Comparison of ENCODE assay signal across 1 cellular context in the genomic region with DNA sequence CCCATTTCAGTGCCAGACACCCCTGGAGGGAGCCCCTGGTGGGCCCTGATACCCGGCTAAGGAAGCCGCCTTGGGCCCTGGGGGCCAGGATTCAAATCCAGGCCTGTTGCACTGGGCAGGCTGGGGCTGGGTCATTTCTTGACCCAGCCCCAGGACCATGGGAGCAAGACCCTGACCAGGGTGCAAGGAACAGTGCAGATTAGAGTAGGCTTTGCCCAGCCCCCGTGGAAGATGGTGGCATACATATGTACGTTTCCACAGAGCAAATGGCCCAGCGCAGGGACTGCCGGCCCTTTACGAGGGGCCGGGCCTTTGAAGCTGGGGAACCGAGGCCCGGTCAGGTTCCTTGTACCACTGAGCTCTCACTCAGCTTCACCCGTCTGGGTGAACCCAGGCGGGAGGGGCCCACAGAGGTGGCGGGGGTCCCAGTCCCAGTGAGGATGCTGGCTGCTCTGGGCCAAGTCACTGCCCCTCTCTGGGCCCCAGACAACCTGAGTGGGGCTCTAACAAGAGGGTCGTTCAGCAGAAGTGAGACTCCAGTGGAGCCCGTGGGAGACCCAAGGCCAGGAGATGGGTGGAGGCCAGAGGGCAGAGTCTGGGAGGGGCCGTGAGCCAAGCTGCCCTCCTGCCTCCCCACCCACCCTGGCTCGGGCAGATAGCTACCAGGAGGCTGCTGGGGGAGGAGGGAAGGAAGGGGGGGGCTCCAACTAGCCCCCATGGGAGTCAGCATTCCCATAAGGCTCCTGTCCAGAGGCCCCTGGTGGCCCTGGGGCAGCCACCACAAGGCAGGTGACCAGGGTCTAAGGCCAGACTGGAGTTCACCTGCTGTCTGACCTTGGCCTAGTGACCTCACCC.
TF ChIP-seq lines count a peak whose summit lies in the region.

No MANE protein-coding gene starts in this region.

TF ChIP-seq in HepG2, 621 proteins besides CTCF, POLR2A, EP300 and RAD21 (continued from another document):
- TF ChIP-seq KLF15 (CRISPR knock-in tag; IDR thresholded peaks at IDR 0.05; ENCODE audit: borderline replicate concordance) (no peak), GFI1 (CRISPR knock-in tag; IDR thresholded peaks at IDR 0.05; ENCODE audit: borderline replicate concordance) (no peak), PCBP1 (IDR thresholded peaks at IDR 0.05; ENCODE audit: borderline replicate concordance, low read depth, low read length) (0 out of 2 replicates have a peak, but pooled peaks have one; percentile 15), MED1 (CRISPR knock-in tag; IDR thresholded peaks at IDR 0.05) (no peak; the same call in 1 of the 2 replicates), ZNF274 (CRISPR knock-in tag; IDR thresholded peaks at IDR 0.05) (0 out of 2 replicates have a peak, but pooled peaks have one; percentile 49), CREM (IDR thresholded peaks at IDR 0.05) (no peak), CREM (CRISPR knock-in tag; IDR thresholded peaks at IDR 0.05) (no peak), SKI (IDR thresholded peaks at IDR 0.05; ENCODE audit: partially characterized antibody) (peak; percentile 77), ZNF629 (CRISPR knock-in tag; conservative IDR thresholded peaks at IDR 0.05) (no peak), ZNF431 (CRISPR knock-in tag; IDR thresholded peaks at IDR 0.05; ENCODE audit: borderline replicate concordance, low read depth) (no peak), ZFX (CRISPR knock-in tag; IDR thresholded peaks at IDR 0.05; ENCODE audit: low read depth) (peak; percentile 48; the same call in 1 of the 2 replicates), SCMH1 (CRISPR knock-in tag; IDR thresholded peaks at IDR 0.05; ENCODE audit: borderline replicate concordance) (no peak), ZNF44 (CRISPR knock-in tag; IDR thresholded peaks at IDR 0.05) (no peak), HNRNPLL (IDR thresholded peaks at IDR 0.05; ENCODE audit: low read depth, low read length, poor library complexity, severe bottlenecking) (no peak), ZNF329 (CRISPR knock-in tag; IDR thresholded peaks at IDR 0.05; ENCODE audit: low read depth) (no peak), CBFB (CRISPR knock-in tag; IDR thresholded peaks at IDR 0.05) (0 out of 2 replicates have a peak, but pooled peaks have one; percentile 3)
- TF ChIP-seq, protein P1, sequence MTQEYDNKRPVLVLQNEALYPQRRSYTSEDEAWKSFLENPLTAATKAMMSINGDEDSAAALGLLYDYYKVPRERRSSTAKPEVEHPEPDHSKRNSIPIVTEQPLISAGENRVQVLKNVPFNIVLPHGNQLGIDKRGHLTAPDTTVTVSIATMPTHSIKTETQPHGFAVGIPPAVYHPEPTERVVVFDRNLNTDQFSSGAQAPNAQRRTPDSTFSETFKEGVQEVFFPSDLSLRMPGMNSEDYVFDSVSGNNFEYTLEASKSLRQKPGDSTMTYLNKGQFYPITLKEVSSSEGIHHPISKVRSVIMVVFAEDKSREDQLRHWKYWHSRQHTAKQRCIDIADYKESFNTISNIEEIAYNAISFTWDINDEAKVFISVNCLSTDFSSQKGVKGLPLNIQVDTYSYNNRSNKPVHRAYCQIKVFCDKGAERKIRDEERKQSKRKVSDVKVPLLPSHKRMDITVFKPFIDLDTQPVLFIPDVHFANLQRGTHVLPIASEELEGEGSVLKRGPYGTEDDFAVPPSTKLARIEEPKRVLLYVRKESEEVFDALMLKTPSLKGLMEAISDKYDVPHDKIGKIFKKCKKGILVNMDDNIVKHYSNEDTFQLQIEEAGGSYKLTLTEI (CRISPR knock-in tag; conservative IDR thresholded peaks at IDR 0.05), result no peak
- TF ChIP-seq, protein P2, sequence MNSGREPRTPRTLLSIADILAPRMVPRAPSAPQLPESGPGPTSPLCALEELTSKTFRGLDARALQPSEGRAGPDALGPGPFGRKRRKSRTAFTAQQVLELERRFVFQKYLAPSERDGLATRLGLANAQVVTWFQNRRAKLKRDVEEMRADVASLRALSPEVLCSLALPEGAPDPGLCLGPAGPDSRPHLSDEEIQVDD (CRISPR knock-in tag; IDR thresholded peaks at IDR 0.05; ENCODE audit: borderline replicate concordance), result no peak
TF ChIP-seq in HepG2: peak in this region for 24.
